ENCODE assay signal across 8 cellular contexts in the genomic region with DNA sequence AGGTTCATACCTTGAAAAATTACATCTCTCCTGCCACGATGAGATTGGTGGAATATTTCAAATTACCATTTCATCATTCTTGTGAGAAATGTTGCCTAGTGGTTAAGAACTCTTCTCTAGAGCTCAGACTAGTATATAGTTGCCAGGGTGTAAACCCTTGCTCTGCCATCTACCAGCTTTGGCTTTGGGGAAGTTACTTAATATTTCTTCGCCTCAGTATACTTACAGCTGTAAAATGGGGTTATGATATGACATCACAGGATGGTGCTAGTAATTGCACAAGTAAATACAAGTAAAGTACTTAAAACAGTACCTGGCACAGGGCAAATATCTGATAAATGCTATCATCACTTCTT. TPM values are rescaled to one million over a fixed set of nuclear protein-coding genes. Genes with fewer than 3 reads are reported as not detected.
DNase-seq lines count a peak whose midpoint lies in the region; ATAC-seq and TF ChIP-seq lines count a peak whose summit lies in the region.

No MANE protein-coding gene starts in this region.

- no peaks in the 10 kb centered on the region for H3K9me3 Mint-ChIP-seq in endodermal cell
- no peaks in the 10 kb centered on the region for H3K9me3 Mint-ChIP-seq in osteocyte (ENCODE audit: unreplicated experiment)

- H3K4me3 ChIP-seq in endodermal cell (ENCODE audit: low read length) (peak overlapping the region; percentile 95), mucosa of descending colon (no peak overlapping the region)

- CTCF ChIA-PET in HEK293T (lab: Yijun Ruan, JAX) = no interaction called here

- H3K4me1 Mint-ChIP-seq in endodermal cell = peaks cover 36% of the 10 kb centered on the region
- peaks cover 43% of the 10 kb centered on the region for H3K4me1 Mint-ChIP-seq in osteocyte (ENCODE audit: unreplicated experiment)

- TF ChIP-seq CTCF in endodermal cell (conservative IDR thresholded peaks at IDR 0.05) (no peak), osteocyte (IDR thresholded peaks at IDR 0.05) (no peak), mucosa of descending colon (IDR thresholded peaks at IDR 0.05) (no peak)

- H3K9me3 ChIP-seq in endodermal cell (ENCODE audit: control insufficient read depth, low read length) = no peaks in the 10 kb centered on the region
- H3K9me3 ChIP-seq in mucosa of descending colon = no peaks in the 10 kb centered on the region

- DNase-seq in A172 (ENCODE audit: low spot score) (peak; percentile 8), RPMI8226 (peak; percentile 5), endodermal cell (no peak), osteocyte (ENCODE audit: extremely low spot score, unreplicated experiment) (no peak), HEK293T (ENCODE audit: extremely low spot score) (no peak), mucosa of descending colon (no peak)

- 60 to 62% methylated on average over 2 of the region's 2 CpGs for WGBS in endodermal cell (ENCODE audit: insufficient coverage in 1 of 2, insufficient read length in 1 of 2), 2 experiments

- H3K27me3 Mint-ChIP-seq in endodermal cell (ENCODE audit: insufficient read depth) = no peaks in the 10 kb centered on the region
- no peaks in the 10 kb centered on the region for H3K27me3 Mint-ChIP-seq in osteocyte (ENCODE audit: unreplicated experiment)

- no peaks in the 10 kb centered on the region for H3K27me3 ChIP-seq in endodermal cell (ENCODE audit: control insufficient read depth, insufficient read depth, low read length, poor library complexity, severe bottlenecking)

- intact Hi-C loops in mucosa of descending colon (cut with DNase I, micrococcal nuclease) = no loop called here

- peak; percentile 16 for ATAC-seq in GM21423 (IDR thresholded peaks at IDR 0.05; ENCODE audit: unreplicated experiment)
- no peak for ATAC-seq in GM21381 (IDR thresholded peaks at IDR 0.05; ENCODE audit: unreplicated experiment)
- ATAC-seq in mucosa of descending colon = no peak

- H3K27ac Mint-ChIP-seq in endodermal cell = no peak overlapping the region
- H3K27ac Mint-ChIP-seq in osteocyte (ENCODE audit: unreplicated experiment) = peak overlapping the region; percentile 99

- H3K36me3 Mint-ChIP-seq in endodermal cell (ENCODE audit: low read depth) (no peaks in the 10 kb centered on the region), osteocyte (ENCODE audit: unreplicated experiment) (peaks cover 2% of the 10 kb centered on the region)

- H3K4me1 ChIP-seq in endodermal cell (ENCODE audit: control insufficient read depth, insufficient read depth, low read length) (no peaks in the 10 kb centered on the region), mucosa of descending colon (ENCODE audit: low read depth) (peaks cover 33% of the 10 kb centered on the region)

- POLR2A ChIA-PET in HEK293T (lab: Yijun Ruan, JAX) = interaction anchor here (0.9 kb wide), 1 partner anchor 268 kb away, joined by 3 read pairs; no protein-coding TSS in a partner anchor

- no peak overlapping the region for H3K27ac ChIP-seq in endodermal cell (ENCODE audit: low read depth, low read length)

- H3K36me3 ChIP-seq in endodermal cell (ENCODE audit: control insufficient read depth, insufficient read depth, low read length) (no peaks in the 10 kb centered on the region), mucosa of descending colon (ENCODE audit: low read depth) (no peaks in the 10 kb centered on the region)

- H3K4me3 Mint-ChIP-seq in endodermal cell = peak overlapping the region; percentile 87
- peak overlapping the region; percentile 100 for H3K4me3 Mint-ChIP-seq in osteocyte (ENCODE audit: unreplicated experiment)

- peak overlapping the region; percentile 76 for H3K9ac ChIP-seq in endodermal cell (ENCODE audit: extremely low read depth, low read length, poor library complexity, severe bottlenecking)

TF ChIP-seq in HEK293T, 16 proteins besides CTCF, POLR2A, EP300 and RAD21:
- no peak for TF ChIP-seq BHLHE40 (IDR thresholded peaks at IDR 0.05; ENCODE audit: borderline replicate concordance)
- TF ChIP-seq ZNF384 (IDR thresholded peaks at IDR 0.05) = no peak
- no peak for TF ChIP-seq ELF4 (IDR thresholded peaks at IDR 0.05)
- no peak for TF ChIP-seq SUZ12 (IDR thresholded peaks at IDR 0.05)
- no peak for TF ChIP-seq L3MBTL2 (conservative IDR thresholded peaks at IDR 0.05)
TF ChIP-seq in HEK293T: peak in this region for 0.

RNA-seq across cellular contexts. Expression of a gene that starts 1.5 kb away (rescaled TPM):
- 30.9 and 34.8 TPM in 2 replicates for total RNA-seq in A172 (2014; rRNA removed; shearing (Covaris generic))
- total RNA-seq in endodermal cell (10 to 100 TPM; 17.4 to 26.9 TPM), osteocyte (13.3 and 14.6 TPM in 2 replicates), mucosa of descending colon (10 to 100 TPM; 28.3 to 45.5 (median 33.2) TPM)
- polyA plus RNA-seq in endodermal cell (2013, experiment 1 of 2) = 14.2 TPM
- 11.8 TPM for polyA plus RNA-seq in endodermal cell (2013, experiment 2 of 2)

Comparison
In these comparisons a context has a peak if more than half of its experiments do, and no peak if none do; other contexts are left out.
1. DNase-seq: peak in A172 (single experiment) and RPMI8226 (single experiment); none in endodermal cell (single experiment), osteocyte (single experiment), HEK293T (single experiment) and mucosa of descending colon (0 of 3).